Comparison of ENCODE assay signal across 24 cellular contexts in genomic region chr7:4730276-4730675, GRCh38. TPM values are rescaled to one million over a fixed set of nuclear protein-coding genes. Genes with fewer than 3 reads are reported as not detected.
DNase-seq lines count a peak whose midpoint lies in the region; ATAC-seq and TF ChIP-seq lines count a peak whose summit lies in the region.
"Had no signal": no experiment of that assay in that cellular context is flagged by ENCODE, and none has a peak within 500 bp of the region (broad histone marks: within the 10 kb centered on the region; RNA-seq: fewer than 3 reads in every experiment).

No MANE protein-coding gene starts in this region.

- no peak for ATAC-seq in Right ventricle myocardium superior (ENCODE audit: poor library complexity)
- ATAC-seq in heart right ventricle, result no peak
- ATAC-seq in T-helper 17 cell, result no peak
- ATAC-seq: gastroesophageal sphincter; left lobe of liver; natural killer cell treated with Interleukin-12 subunit alpha and Interleukin-12 subunit beta and Interleukin-15 and Interleukin-18, amount 100 ng/mL, for 72 hours; pancreas; stimulated activated naive B cell treated with anti-CD40 and anti-IgM and Interleukin-4, amounts not matched to agents 10 μg/mL and 1 μg/mL and 100 μg/mL, for 72 hours had no signal

- H3K36me3 ChIP-seq in heart right ventricle, result peaks cover 0 to 40% (median 0%) of the 10 kb centered on the region in 9 donors
- H3K36me3 ChIP-seq: pancreas, thyroid gland had no signal

- DNase-seq in Right ventricle myocardium superior (peak; percentile 44), heart right ventricle (no peak), T-helper 17 cell (no peak), mesothelial cell of epicardium (ENCODE audit: low spot score in 2 of 2, unreplicated experiment in 2 of 2) (no peak), substantia nigra (lab: John Stamatoyannopoulos, UW) (no peak), DMS153 (lab: John Stamatoyannopoulos, UW) (no peak), NCI-H128 (lab: John Stamatoyannopoulos, UW; ENCODE audit: unreplicated experiment) (no peak), occipital lobe (lab: John Stamatoyannopoulos, UW) (no peak)
- DNase-seq: activated CD4-positive, alpha-beta memory T cell treated with anti-CD3 and anti-CD28 coated beads for 36 hours; brain microvascular endothelial cell; DMS53; immature natural killer cell; NCI-H1092 treated with DMSO at 0.1 percent for 48 hours; NCI-H187 treated with DMSO at 0.1 percent for 48 hours; NCI-H2171 treated with DMSO at 0.1 percent for 48 hours; NCI-H526; pancreas; spleen; stimulated activated CD4-positive, alpha-beta T cell treated with anti-CD3 and anti-CD28 coated beads, Interleukin-4, amount 100 ng/mL, for 1 hour; stimulated activated naive B cell treated with anti-CD40 and anti-IgM and Interleukin-4, amounts not matched to agents 10 μg/mL and 1 μg/mL and 100 μg/mL, for 72 hours; thyroid gland had no signal

- H3K9me3 ChIP-seq in heart right ventricle (no peaks in the 10 kb centered on the region), T-helper 17 cell (ENCODE audit: control insufficient read depth, low read length, poor library complexity, severe bottlenecking) (no peaks in the 10 kb centered on the region)
- H3K9me3 ChIP-seq: gastroesophageal sphincter, pancreas, spleen, thyroid gland had no signal

- no peaks in the 10 kb centered on the region for H3K36me3 Mint-ChIP-seq in T-helper 17 cell (ENCODE audit: low read depth)
- H3K36me3 Mint-ChIP-seq in mesothelial cell of epicardium, result peaks cover 19% of the 10 kb centered on the region
- H3K36me3 Mint-ChIP-seq: natural killer cell treated with Interleukin-12 subunit alpha and Interleukin-12 subunit beta and Interleukin-15 and Interleukin-18, amount 100 ng/mL, for 72 hours had no signal

- no peaks in the 10 kb centered on the region for H3K27me3 ChIP-seq in heart right ventricle
- H3K27me3 ChIP-seq: brain microvascular endothelial cell, gastroesophageal sphincter, pancreas, spleen, thyroid gland had no signal

- H3K27me3 Mint-ChIP-seq in T-helper 17 cell, result no peaks in the 10 kb centered on the region
- no peaks in the 10 kb centered on the region for H3K27me3 Mint-ChIP-seq in mesothelial cell of epicardium (ENCODE audit: low read depth)
- H3K27me3 Mint-ChIP-seq: activated CD4-positive, alpha-beta memory T cell treated with anti-CD3 and anti-CD28 coated beads for 36 hours; natural killer cell treated with Interleukin-12 subunit alpha and Interleukin-12 subunit beta and Interleukin-15 and Interleukin-18, amount 100 ng/mL, for 72 hours; stimulated activated naive B cell treated with anti-CD40 and anti-IgM and Interleukin-4, amounts not matched to agents 10 μg/mL and 1 μg/mL and 100 μg/mL, for 72 hours had no signal

- WGBS in heart right ventricle, 2 donors, result 86% methylated on average over 19 of the region's 19 CpGs

- H3K27ac Mint-ChIP-seq in T-helper 17 cell (peak overlapping the region; percentile 3), mesothelial cell of epicardium (peak overlapping the region; percentile 69)
- H3K27ac Mint-ChIP-seq: activated CD4-positive, alpha-beta memory T cell treated with anti-CD3 and anti-CD28 coated beads for 36 hours; natural killer cell treated with Interleukin-12 subunit alpha and Interleukin-12 subunit beta and Interleukin-15 and Interleukin-18, amount 100 ng/mL, for 72 hours; stimulated activated naive B cell treated with anti-CD40 and anti-IgM and Interleukin-4, amounts not matched to agents 10 μg/mL and 1 μg/mL and 100 μg/mL, for 72 hours had no signal

- H3K4me1 Mint-ChIP-seq in T-helper 17 cell (peaks cover 35% of the 10 kb centered on the region), mesothelial cell of epicardium (peaks cover 33% of the 10 kb centered on the region)

- intact Hi-C loops in Right ventricle myocardium superior (cut with DNase I) (no loop called here), heart right ventricle (cut with DNase I) (no loop called here)

- no peak overlapping the region for H3K27ac ChIP-seq in heart right ventricle
- H3K27ac ChIP-seq in substantia nigra (ENCODE audit: low read depth, low read length, poor library complexity, severe bottlenecking), result peak overlapping the region; percentile 4
- H3K27ac ChIP-seq: brain microvascular endothelial cell, pancreas, spleen, thyroid gland had no signal

- no peak overlapping the region for H3K4me3 Mint-ChIP-seq in T-helper 17 cell
- no peak overlapping the region for H3K4me3 Mint-ChIP-seq in mesothelial cell of epicardium
- H3K4me3 Mint-ChIP-seq: activated CD4-positive, alpha-beta memory T cell treated with anti-CD3 and anti-CD28 coated beads for 36 hours; immature natural killer cell; natural killer cell treated with Interleukin-12 subunit alpha and Interleukin-12 subunit beta and Interleukin-15 and Interleukin-18, amount 100 ng/mL, for 72 hours; stimulated activated naive B cell treated with anti-CD40 and anti-IgM and Interleukin-4, amounts not matched to agents 10 μg/mL and 1 μg/mL and 100 μg/mL, for 72 hours had no signal

- TF ChIP-seq CTCF in heart right ventricle (IDR thresholded peaks at IDR 0.05) (no peak), mesothelial cell of epicardium (IDR thresholded peaks at IDR 0.05; ENCODE audit: unreplicated experiment) (no peak)

- H3K4me1 ChIP-seq in heart right ventricle, result peaks cover 0 to 80% (median 46%) of the 10 kb centered on the region in 9 donors

- H3K4me3 ChIP-seq in heart right ventricle, result no peak overlapping the region
- H3K4me3 ChIP-seq: gastroesophageal sphincter, pancreas, spleen, thyroid gland had no signal

- no peaks in the 10 kb centered on the region for H3K9me3 Mint-ChIP-seq in mesothelial cell of epicardium
- H3K9me3 Mint-ChIP-seq: activated CD4-positive, alpha-beta memory T cell treated with anti-CD3 and anti-CD28 coated beads for 36 hours; immature natural killer cell; natural killer cell treated with Interleukin-12 subunit alpha and Interleukin-12 subunit beta and Interleukin-15 and Interleukin-18, amount 100 ng/mL, for 72 hours; stimulated activated naive B cell treated with anti-CD40 and anti-IgM and Interleukin-4, amounts not matched to agents 10 μg/mL and 1 μg/mL and 100 μg/mL, for 72 hours had no signal

RNA-seq across cellular contexts. Expression of gene AP5Z1, which starts 45.1 kb away (rescaled TPM):
- total RNA-seq in Right ventricle myocardium superior, result 12.7 TPM
- 10 to 100 TPM in 7 of 10 donors, 1 to 10 TPM in 3; 8.5 to 16.7 (median 12.4) TPM for total RNA-seq in heart right ventricle
- 10 to 100 TPM; 20.0 to 30.9 TPM for polyA plus RNA-seq in heart right ventricle
- 100 to 1,000 TPM in 1 of 2 donors, 10 to 100 TPM in 1; 87.6 to 112 TPM for total RNA-seq in T-helper 17 cell
- 35.6 to 40.9 TPM (median 36.2 TPM) in 3 replicates for total RNA-seq in mesothelial cell of epicardium
- 14.7 TPM for total RNA-seq in occipital lobe

RNA-seq across cellular contexts. Expression of gene FOXK1, which starts 48.2 kb away (rescaled TPM):
- total RNA-seq in Right ventricle myocardium superior (16.8 TPM), heart right ventricle (10 to 100 TPM; 17.6 to 30.6 (median 25.4) TPM), T-helper 17 cell (10 to 100 TPM; 59.8 to 60.9 TPM), mesothelial cell of epicardium (54.6 to 57.3 TPM (median 56.7 TPM) in 3 replicates), occipital lobe (19.8 TPM)
- polyA plus RNA-seq in heart right ventricle, result 1 to 10 TPM; 3.6 to 9.8 TPM
